Comparison of ENCODE assay signal across 8 cellular contexts in the genomic region with DNA sequence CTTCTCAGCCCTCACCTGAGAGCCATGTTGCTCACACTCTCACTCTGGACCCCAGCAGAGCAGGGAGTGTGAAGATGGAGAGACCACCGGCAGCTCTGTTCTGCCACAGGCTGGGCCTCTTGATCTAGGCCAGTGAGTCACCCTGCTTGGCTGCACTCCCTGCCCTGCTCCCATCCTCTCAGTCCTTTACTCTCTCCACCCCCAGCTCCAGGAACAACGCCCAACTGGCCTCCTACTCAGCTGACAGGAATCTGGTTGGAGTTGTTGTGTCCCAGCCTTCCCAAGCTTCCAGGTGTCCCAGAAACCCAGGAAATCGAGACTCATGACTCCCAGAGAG. TPM values are rescaled to one million over a fixed set of nuclear protein-coding genes. Genes with fewer than 3 reads are reported as not detected.
DNase-seq lines count a peak whose midpoint lies in the region; ATAC-seq and TF ChIP-seq lines count a peak whose summit lies in the region.

A gene with protein sequence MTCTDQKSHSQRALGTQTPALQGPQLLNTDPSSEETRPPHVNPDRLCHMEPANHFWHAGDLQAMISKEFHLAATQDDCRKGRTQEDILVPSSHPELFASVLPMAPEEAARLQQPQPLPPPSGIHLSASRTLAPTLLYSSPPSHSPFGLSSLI (plus strand): TSS at position 261 of the 337 bp plus-strand sequence. CDS start 14,833 bp downstream, outside the sequence.

- H3K4me3 ChIP-seq in adrenal gland (peak within 1 kb of the TSS in 1 of 4 donors; percentile 31), right cardiac atrium (ENCODE audit: low read length) (peak within 1 kb of the TSS; percentile 16), sigmoid colon (peak within 1 kb of the TSS; percentile 6 to 35 (median 30))

- ATAC-seq in right cardiac atrium (peak; percentile 94), HG03565 (IDR thresholded peaks at IDR 0.05; ENCODE audit: unreplicated experiment) (no peak)

- no peak for TF ChIP-seq POLR2A in adrenal gland (IDR thresholded peaks at IDR 0.05)
- TF ChIP-seq POLR2A in sigmoid colon (IDR thresholded peaks at IDR 0.05) = no peak

- H3K9me3 ChIP-seq in adrenal gland (replicated peaks in 1 of 3) = no peaks in the 10 kb centered on the region
- H3K9me3 ChIP-seq in right cardiac atrium (ENCODE audit: control insufficient read depth, low read length) = no peaks in the 10 kb centered on the region
- H3K9me3 ChIP-seq in sigmoid colon = no peaks in the 10 kb centered on the region

- no peaks in the 10 kb centered on the region for H3K4me1 ChIP-seq in adrenal gland (replicated peaks in 1 of 2)
- peaks cover 22% of the 10 kb centered on the region for H3K4me1 ChIP-seq in right cardiac atrium (ENCODE audit: control insufficient read depth, insufficient read depth, low read length)
- H3K4me1 ChIP-seq in sigmoid colon = peaks cover 0 to 42% (median 31%) of the 10 kb centered on the region in 4 donors

- no peak for TF ChIP-seq CTCF in adrenal gland (IDR thresholded peaks at IDR 0.05)
- no peak for TF ChIP-seq CTCF in sigmoid colon (IDR thresholded peaks at IDR 0.05)

- intact Hi-C loops in adrenal gland (cut with DNase I) = no loop called here
- intact Hi-C loops in right cardiac atrium (cut with DNase I) = no loop called here
- intact Hi-C loops in sigmoid colon (cut with DNase I) = no loop called here

- no peak for TF ChIP-seq EP300 in sigmoid colon (IDR thresholded peaks at IDR 0.05)

- DNase-seq in ELF-1 (ENCODE audit: low read depth, low spot score) = peak; percentile 86
- DNase-seq in adrenal gland = peak; percentile 77 to 91 (median 88)
- DNase-seq in right cardiac atrium = peak; percentile 91 to 95 (median 92)
- DNase-seq in sigmoid colon = peak; percentile 97
- no peak for DNase-seq in stimulated activated CD4-positive, alpha-beta T cell treated with anti-CD3 and anti-CD28 coated beads, Interleukin-4, amount 100 ng/mL, for 24 hours
- no peak for DNase-seq in activated gamma-delta T cell (lab: John Stamatoyannopoulos, UW)
- DNase-seq in HuH-7 (ENCODE audit: low spot score) = no peak

- H3K27me3 ChIP-seq in adrenal gland = peaks cover 4% of the 10 kb centered on the region
- H3K27me3 ChIP-seq in right cardiac atrium (ENCODE audit: control insufficient read depth, insufficient read depth) = no peaks in the 10 kb centered on the region
- no peaks in the 10 kb centered on the region for H3K27me3 ChIP-seq in sigmoid colon

- H3K27ac ChIP-seq in adrenal gland (peak within 1 kb of the TSS in 1 of 5 donors; percentile 68), right cardiac atrium (ENCODE audit: low read length) (peak within 1 kb of the TSS; percentile 98), sigmoid colon (peak within 1 kb of the TSS; percentile 59 to 78 (median 68))

- H3K36me3 ChIP-seq in adrenal gland (replicated peaks in 1 of 2) (no peaks in the 10 kb centered on the region), sigmoid colon (no peaks in the 10 kb centered on the region)

- WGBS in adrenal gland, 4 donors = 17 to 21% (median 20%) methylated on average over 3 of the region's 3 CpGs
- 10% methylated on average over 3 of the region's 3 CpGs for WGBS in right cardiac atrium
- 4 to 40% methylated on average over 3 of the region's 3 CpGs for WGBS in sigmoid colon, 2 donors

RNA-seq across cellular contexts. Expression of the gene that starts here (rescaled TPM):
- total RNA-seq in adrenal gland (1 to 10 TPM in 3 of 8 donors, under 1 TPM in 5; 0.18 to 2.3 (median 0.56) TPM), right cardiac atrium (1 to 10 TPM; 1.4 to 4.5 (median 4.4) TPM), sigmoid colon (1 to 10 TPM in 1 of 4 donors, under 1 TPM in 3; 0.49 to 2.7 (median 0.63) TPM)
- polyA plus RNA-seq in adrenal gland (1 to 10 TPM in 2 of 3 donors, under 1 TPM in 1; 0.60 to 5.1 (median 1.9) TPM), right cardiac atrium (6.5 TPM), sigmoid colon (10 to 100 TPM in 1 of 3 donors, 1 to 10 TPM in 2; 4.2 to 33.3 (median 5.4) TPM)

Comparison
In these comparisons a context has a peak if more than half of its experiments do, and no peak if none do; other contexts are left out.
1. DNase-seq: peak in ELF-1 (single experiment), adrenal gland (7 of 7), right cardiac atrium (3 of 3) and sigmoid colon (single experiment); none in stimulated activated CD4-positive, alpha-beta T cell treated with anti-CD3 and anti-CD28 coated beads, Interleukin-4, amount 100 ng/mL, for 24 hours (single experiment), activated gamma-delta T cell (single experiment) and HuH-7 (single experiment).